In genomic region chr6:88870728-88871330, GRCh38 we compare ENCODE assay signal across 7 cellular contexts.
A peak's percentile ranks its signal among the peaks of the same experiment; 100 is the strongest.
DNase-seq lines count a peak whose midpoint lies in the region; ATAC-seq and TF ChIP-seq lines count a peak whose summit lies in the region.

No MANE protein-coding gene starts in this region.

- peak; percentile 54; the same call in 1 of the 2 replicates for ATAC-seq in HCT116
- no peak for ATAC-seq in GM21367 (IDR thresholded peaks at IDR 0.05; ENCODE audit: unreplicated experiment)

- no peak for TF ChIP-seq POLR2A in HCT116 (IDR thresholded peaks at IDR 0.05; ENCODE audit: borderline replicate concordance, extremely low read depth, insufficient read depth, insufficient read length)

- H2AFZ ChIP-seq in HCT116 (ENCODE audit: low read depth, low read length, poor library complexity, severe bottlenecking), result no peak overlapping the region

- no CpG with 5 or more reads among the region's 1 CpG for WGBS in iPS DF 6.9 (ENCODE audit: insufficient coverage, insufficient read length)

- RAD21 ChIA-PET in HCT116 (lab: Charles Lee; ENCODE audit: low non-redundant PET in 1 of 2, low total read pairs in 2 of 2, uncharacterized antibody in 2 of 2, unreplicated experiment in 2 of 2), result no interaction called here

- TF ChIP-seq RAD21 in HCT116 (IDR thresholded peaks at IDR 0.05; ENCODE audit: low read depth), result peak; percentile 74

- no peak overlapping the region for H3K4me3 ChIP-seq in HCT116 (replicated peaks in 1 of 2; ENCODE audit: low read depth in 1 of 2, low read length in 2 of 2)
- no peak overlapping the region for H3K4me3 ChIP-seq in iPS DF 6.9 (ENCODE audit: low read length)

- H3K27ac ChIP-seq in HCT116 (ENCODE audit: low read depth, low read length), result no peak overlapping the region
- no peak overlapping the region for H3K27ac ChIP-seq in iPS DF 6.9 (ENCODE audit: low read length)

- peaks cover 0 to 8% of the 10 kb centered on the region in 2 experiments; a peak in 2 of 4 replicates for H3K4me1 ChIP-seq in HCT116 (ENCODE audit: control insufficient read depth in 1 of 2, insufficient read depth in 2 of 2, low read length in 2 of 2)
- H3K4me1 ChIP-seq in iPS DF 6.9 (ENCODE audit: control insufficient read depth, insufficient read depth, low read length), result no peaks in the 10 kb centered on the region

- no peaks in the 10 kb centered on the region for H3K9me2 ChIP-seq in HCT116 (ENCODE audit: insufficient read depth)

- no peaks in the 10 kb centered on the region for H3K36me3 ChIP-seq in HCT116 (ENCODE audit: control insufficient read depth in 1 of 2, insufficient read depth in 2 of 2, low read length in 2 of 2)
- H3K36me3 ChIP-seq in iPS DF 6.9 (ENCODE audit: control insufficient read depth, insufficient read depth, low read length), result no peaks in the 10 kb centered on the region

- H3K27me3 ChIP-seq in HCT116 (ENCODE audit: insufficient read depth, low read length) (no peaks in the 10 kb centered on the region), iPS DF 6.9 (ENCODE audit: control insufficient read depth, insufficient read depth, low read length) (no peaks in the 10 kb centered on the region)

- H3K9ac ChIP-seq in HCT116 (ENCODE audit: low read length), result no peak overlapping the region

- peak; percentile 17 for DNase-seq in DMS79 (lab: John Stamatoyannopoulos, UW)
- peak; percentile 29 for DNase-seq in HCT116 (ENCODE audit: low read depth, low spot score)
- DNase-seq in NCI-H774 (lab: John Stamatoyannopoulos, UW), result peak; percentile 70
- peak; percentile 57 for DNase-seq in amniotic epithelial cell (ENCODE audit: low read depth)
- DNase-seq in iPS DF 6.9 (ENCODE audit: low read depth, low spot score), result peak; percentile 5
- DNase-seq in stimulated activated CD4-positive, alpha-beta T cell treated with anti-CD3 and anti-CD28 coated beads, Interleukin-4, amount 100 ng/mL, for 24 hours, result peak; percentile 46

- intact Hi-C loops in HCT116 (cut with micrococcal nuclease), result loop anchor here (1.0 to 10.0 kb wide), 3 partner anchors 940 to 1805 kb away; no protein-coding TSS in a partner anchor

- POLR2A ChIA-PET in HCT116 (lab: Charles Lee), result no interaction called here

- no peaks in the 10 kb centered on the region for H3K79me2 ChIP-seq in HCT116 (ENCODE audit: insufficient read depth, low read length)

- no peak overlapping the region for H3K4me2 ChIP-seq in HCT116 (ENCODE audit: low read length)

- no TSS peak for BruUV-seq in HCT116 (replicated peaks; lab: Mats Ljungman, UMichigan)

- TF ChIP-seq CTCF in HCT116 (IDR thresholded peaks at IDR 0.05 in 2 of 3, conservative IDR thresholded peaks at IDR 0.05 in 1 of 3; ENCODE audit: borderline replicate concordance in 1 of 3, insufficient read depth in 1 of 3, low read depth in 2 of 3, low read length in 2 of 3), result peak; percentile 33 to 68 (median 43); a peak in 3 of 6 replicates

- H4K20me1 ChIP-seq in HCT116 (ENCODE audit: insufficient read depth), result no peaks in the 10 kb centered on the region

- H3K9me3 ChIP-seq in HCT116 (ENCODE audit: control insufficient read depth in 1 of 2, insufficient read depth in 1 of 2, low read depth in 1 of 2, low read length in 2 of 2) (no peaks in the 10 kb centered on the region), iPS DF 6.9 (ENCODE audit: control insufficient read depth, insufficient read depth, low read length) (no peaks in the 10 kb centered on the region)

- CTCF ChIA-PET in HCT116 (lab: Charles Lee), result interaction anchor here (0.8 to 2.3 kb wide), 16 partner anchors 9 to 1804 kb away, joined by 3 to 17 read pairs (median 5); no protein-coding TSS in a partner anchor

TF ChIP-seq in HCT116, 20 proteins besides CTCF, POLR2A, EP300 and RAD21:
- TF ChIP-seq CEBPB (IDR thresholded peaks at IDR 0.05; ENCODE audit: low read depth) (no peak), JUND (IDR thresholded peaks at IDR 0.05) (no peak), SIN3A (IDR thresholded peaks at IDR 0.05; ENCODE audit: low read depth) (no peak), ZNF274 (IDR thresholded peaks at IDR 0.05; ENCODE audit: low read depth, low read length) (no peak), EZH2phosphoT487 (IDR thresholded peaks at IDR 0.05; ENCODE audit: borderline replicate concordance) (no peak), ELF1 (IDR thresholded peaks at IDR 0.05; ENCODE audit: borderline replicate concordance, low read depth) (no peak), EZH2 (IDR thresholded peaks at IDR 0.05) (no peak), EGR1 (IDR thresholded peaks at IDR 0.05; ENCODE audit: low read depth) (no peak), TCF7L2 (IDR thresholded peaks at IDR 0.05; ENCODE audit: borderline replicate concordance, extremely low read depth, insufficient read depth, insufficient read length) (no peak), SRF (IDR thresholded peaks at IDR 0.05; ENCODE audit: low read depth) (no peak), FOSL1 (IDR thresholded peaks at IDR 0.05; ENCODE audit: low read depth) (no peak)
- TF ChIP-seq, protein P1, sequence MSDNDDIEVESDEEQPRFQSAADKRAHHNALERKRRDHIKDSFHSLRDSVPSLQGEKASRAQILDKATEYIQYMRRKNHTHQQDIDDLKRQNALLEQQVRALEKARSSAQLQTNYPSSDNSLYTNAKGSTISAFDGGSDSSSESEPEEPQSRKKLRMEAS (IDR thresholded peaks at IDR 0.05), result no peak
- TF ChIP-seq, protein P2, sequence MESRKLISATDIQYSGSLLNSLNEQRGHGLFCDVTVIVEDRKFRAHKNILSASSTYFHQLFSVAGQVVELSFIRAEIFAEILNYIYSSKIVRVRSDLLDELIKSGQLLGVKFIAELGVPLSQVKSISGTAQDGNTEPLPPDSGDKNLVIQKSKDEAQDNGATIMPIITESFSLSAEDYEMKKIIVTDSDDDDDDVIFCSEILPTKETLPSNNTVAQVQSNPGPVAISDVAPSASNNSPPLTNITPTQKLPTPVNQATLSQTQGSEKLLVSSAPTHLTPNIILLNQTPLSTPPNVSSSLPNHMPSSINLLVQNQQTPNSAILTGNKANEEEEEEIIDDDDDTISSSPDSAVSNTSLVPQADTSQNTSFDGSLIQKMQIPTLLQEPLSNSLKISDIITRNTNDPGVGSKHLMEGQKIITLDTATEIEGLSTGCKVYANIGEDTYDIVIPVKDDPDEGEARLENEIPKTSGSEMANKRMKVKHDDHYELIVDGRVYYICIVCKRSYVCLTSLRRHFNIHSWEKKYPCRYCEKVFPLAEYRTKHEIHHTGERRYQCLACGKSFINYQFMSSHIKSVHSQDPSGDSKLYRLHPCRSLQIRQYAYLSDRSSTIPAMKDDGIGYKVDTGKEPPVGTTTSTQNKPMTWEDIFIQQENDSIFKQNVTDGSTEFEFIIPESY (IDR thresholded peaks at IDR 0.05; ENCODE audit: extremely low read depth, insufficient replicate concordance, low read length), result no peak
- TF ChIP-seq, protein P3, sequence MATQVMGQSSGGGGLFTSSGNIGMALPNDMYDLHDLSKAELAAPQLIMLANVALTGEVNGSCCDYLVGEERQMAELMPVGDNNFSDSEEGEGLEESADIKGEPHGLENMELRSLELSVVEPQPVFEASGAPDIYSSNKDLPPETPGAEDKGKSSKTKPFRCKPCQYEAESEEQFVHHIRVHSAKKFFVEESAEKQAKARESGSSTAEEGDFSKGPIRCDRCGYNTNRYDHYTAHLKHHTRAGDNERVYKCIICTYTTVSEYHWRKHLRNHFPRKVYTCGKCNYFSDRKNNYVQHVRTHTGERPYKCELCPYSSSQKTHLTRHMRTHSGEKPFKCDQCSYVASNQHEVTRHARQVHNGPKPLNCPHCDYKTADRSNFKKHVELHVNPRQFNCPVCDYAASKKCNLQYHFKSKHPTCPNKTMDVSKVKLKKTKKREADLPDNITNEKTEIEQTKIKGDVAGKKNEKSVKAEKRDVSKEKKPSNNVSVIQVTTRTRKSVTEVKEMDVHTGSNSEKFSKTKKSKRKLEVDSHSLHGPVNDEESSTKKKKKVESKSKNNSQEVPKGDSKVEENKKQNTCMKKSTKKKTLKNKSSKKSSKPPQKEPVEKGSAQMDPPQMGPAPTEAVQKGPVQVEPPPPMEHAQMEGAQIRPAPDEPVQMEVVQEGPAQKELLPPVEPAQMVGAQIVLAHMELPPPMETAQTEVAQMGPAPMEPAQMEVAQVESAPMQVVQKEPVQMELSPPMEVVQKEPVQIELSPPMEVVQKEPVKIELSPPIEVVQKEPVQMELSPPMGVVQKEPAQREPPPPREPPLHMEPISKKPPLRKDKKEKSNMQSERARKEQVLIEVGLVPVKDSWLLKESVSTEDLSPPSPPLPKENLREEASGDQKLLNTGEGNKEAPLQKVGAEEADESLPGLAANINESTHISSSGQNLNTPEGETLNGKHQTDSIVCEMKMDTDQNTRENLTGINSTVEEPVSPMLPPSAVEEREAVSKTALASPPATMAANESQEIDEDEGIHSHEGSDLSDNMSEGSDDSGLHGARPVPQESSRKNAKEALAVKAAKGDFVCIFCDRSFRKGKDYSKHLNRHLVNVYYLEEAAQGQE (IDR thresholded peaks at IDR 0.05; ENCODE audit: low read depth), result no peak

Comparison
In these comparisons a context has a peak if more than half of its experiments do, and no peak if none do; other contexts are left out.
1. DNase-seq: peak in every context shown above with its lines; median percentile 70 in NCI-H774; 57 in amniotic epithelial cell; 46 in stimulated activated CD4-positive, alpha-beta T cell treated with anti-CD3 and anti-CD28 coated beads, Interleukin-4, amount 100 ng/mL, for 24 hours; 29 in HCT116; 17 in DMS79; 5 in iPS DF 6.9.